In genomic region chr22:46008836-46009596, GRCh38 we compare ENCODE assay signal across 19 cellular contexts. TPM values are rescaled to one million over a fixed set of nuclear protein-coding genes. Genes with fewer than 3 reads are reported as not detected.
DNase-seq lines count a peak whose midpoint lies in the region; ATAC-seq and TF ChIP-seq lines count a peak whose summit lies in the region.
"Had no signal": no experiment of that assay in that cellular context is flagged by ENCODE, and none has a peak within 500 bp of the region (broad histone marks: within the 10 kb centered on the region; RNA-seq: fewer than 3 reads in every experiment).

No MANE protein-coding gene starts in this region.

- H3K27me3 ChIP-seq in SJCRH30 (no peaks in the 10 kb centered on the region), mesenchymal stem cell (ENCODE audit: control insufficient read depth in 1 of 2, insufficient read depth in 1 of 2, low read length in 2 of 2) (no peaks in the 10 kb centered on the region), thoracic aorta (replicated peaks; ENCODE audit: insufficient read depth) (no peaks in the 10 kb centered on the region)

- H3K4me1 ChIP-seq in SJCRH30 = peaks cover 34% of the 10 kb centered on the region
- peaks cover 70% of the 10 kb centered on the region for H3K4me1 ChIP-seq in mesenchymal stem cell (ENCODE audit: control insufficient read depth, insufficient read depth, low read depth, low read length)
- peaks cover 24 to 41% of the 10 kb centered on the region in 2 donors for H3K4me1 ChIP-seq in thoracic aorta (ENCODE audit: control insufficient read depth in 1 of 2, low read depth in 2 of 2)

- no peak overlapping the region for H2BK5ac ChIP-seq in mesenchymal stem cell (ENCODE audit: low read depth, low read length, poor library complexity, severe bottlenecking)

- H3K4me3 ChIP-seq in SJCRH30 (no peak overlapping the region), mesenchymal stem cell (ENCODE audit: insufficient read depth in 1 of 2, low read depth in 1 of 2, low read length in 2 of 2) (no peak overlapping the region), thoracic aorta (no peak overlapping the region)

- peak overlapping the region; percentile 97 for H3K27ac ChIP-seq in SJCRH30
- H3K27ac ChIP-seq in epithelial cell of prostate = peak overlapping the region; percentile 99
- peak overlapping the region; percentile 99 for H3K27ac ChIP-seq in mesenchymal stem cell (ENCODE audit: low read length, poor library complexity, severe bottlenecking)
- peak overlapping the region; percentile 99 for H3K27ac ChIP-seq in thoracic aorta

- H3K9ac ChIP-seq in mesenchymal stem cell (ENCODE audit: low read length) = peak overlapping the region; percentile 92

- no peak overlapping the region for H4K8ac ChIP-seq in mesenchymal stem cell (ENCODE audit: low read length)

- no peak for DNase-seq in SJCRH30
- DNase-seq in epithelial cell of prostate (ENCODE audit: low read depth, low spot score) = no peak
- no peak for DNase-seq in mesenchymal stem cell
- no peak for DNase-seq in thoracic aorta (ENCODE audit: low spot score)
- DNase-seq in activated effector memory CD4-positive, alpha-beta T cell treated with anti-CD3 and anti-CD28 coated beads, Interleukin-2, amount 50 U/mL, for 16 hours = no peak
- no peak for DNase-seq in DMS 273 (lab: John Stamatoyannopoulos, UW; ENCODE audit: unreplicated experiment)
- DNase-seq in foreskin melanocyte = no peak
- DNase-seq: activated CD4-positive, alpha-beta T cell treated with anti-CD3 and anti-CD28 coated beads for 48 hours; activated T-cell treated with anti-CD3 and anti-CD28 coated beads for 4 hours; C1 segment of cervical spinal cord; hippocampal formation; NCI-H1048; T1000 had no signal

- no peaks in the 10 kb centered on the region for H3K79me1 ChIP-seq in mesenchymal stem cell (replicated peaks; ENCODE audit: low read length, poor library complexity, severe bottlenecking)

- no peak overlapping the region for H3K4ac ChIP-seq in mesenchymal stem cell (ENCODE audit: low read depth in 1 of 2, low read length in 2 of 2)

- H3K9me3 ChIP-seq in SJCRH30 (replicated peaks) (no peaks in the 10 kb centered on the region), mesenchymal stem cell (ENCODE audit: control insufficient read depth, low read length) (peaks cover 9% of the 10 kb centered on the region), thoracic aorta (no peaks in the 10 kb centered on the region)

- no peak overlapping the region for H2BK15ac ChIP-seq in mesenchymal stem cell (ENCODE audit: low read depth, poor library complexity, severe bottlenecking)

- H3K18ac ChIP-seq in mesenchymal stem cell (ENCODE audit: low read depth in 1 of 2, low read length in 2 of 2) = no peak overlapping the region

- no peak overlapping the region for H3K14ac ChIP-seq in mesenchymal stem cell (ENCODE audit: low read length in 2 of 2)

- ATAC-seq in thoracic aorta (ENCODE audit: insufficient number of reproducible peaks, low FRiP score, low read depth) (no peak), GM18909 (IDR thresholded peaks at IDR 0.05; ENCODE audit: poor library complexity, unreplicated experiment) (no peak)
- ATAC-seq: naive thymus-derived CD8-positive, alpha-beta T cell; sciatic nerve; stimulated activated memory B cell treated with anti-CD40 and anti-IgM and Interleukin-4, amounts not matched to agents 10 μg/mL and 1 μg/mL and 100 μg/mL, for 72 hours had no signal

- no peak overlapping the region for H4K91ac ChIP-seq in mesenchymal stem cell (ENCODE audit: low read length)

- no peaks in the 10 kb centered on the region for H3K36me3 ChIP-seq in SJCRH30
- peaks cover 0 to 3% of the 10 kb centered on the region in 2 experiments for H3K36me3 ChIP-seq in mesenchymal stem cell (ENCODE audit: control insufficient read depth in 1 of 2, insufficient read depth in 2 of 2, low read depth in 1 of 2, low read length in 2 of 2)
- H3K36me3 ChIP-seq in thoracic aorta = no peaks in the 10 kb centered on the region

- no peak for TF ChIP-seq CTCF in thoracic aorta (IDR thresholded peaks at IDR 0.05)

- no peak overlapping the region for H2AFZ ChIP-seq in mesenchymal stem cell (ENCODE audit: low read depth, low read length)

- 96% methylated on average over 9 of the region's 9 CpGs for WGBS in mesenchymal stem cell

- H2AK5ac ChIP-seq in mesenchymal stem cell (ENCODE audit: low read length, severe bottlenecking) = peak overlapping the region; percentile 98

- no peak overlapping the region for H2BK12ac ChIP-seq in mesenchymal stem cell (ENCODE audit: low read length in 2 of 2)

- no peak overlapping the region for H3K4me2 ChIP-seq in mesenchymal stem cell (ENCODE audit: low read length, poor library complexity, severe bottlenecking)

- peak overlapping the region in 1 of 2 experiments; percentile 56 for H3K23ac ChIP-seq in mesenchymal stem cell (ENCODE audit: low read length in 2 of 2)

- no peak overlapping the region for H2BK120ac ChIP-seq in mesenchymal stem cell (ENCODE audit: low read depth, low read length)

RNA-seq across cellular contexts. Expression of gene WNT7B, which starts 32.1 kb away (rescaled TPM):
- not detected in 2 replicates for total RNA-seq in SJCRH30 (2014; rRNA removed; shearing (Covaris generic))
- not detected for polyA plus RNA-seq in mesenchymal stem cell (2013, experiment 1 of 2)
- polyA plus RNA-seq in mesenchymal stem cell (2013, experiment 2 of 2) = not detected
- not detected for total RNA-seq in thoracic aorta
- total RNA-seq: endothelial cell of umbilical vein; naive thymus-derived CD8-positive, alpha-beta T cell; sciatic nerve had no signal
- polyA plus RNA-seq: endothelial cell of umbilical vein; IgD-negative memory B cell; naive thymus-derived CD8-positive, alpha-beta T cell had no signal
